8 cellular contexts compared by ENCODE assay signal in genomic region chr12:38316391-38317129, GRCh38. TPM values are rescaled to one million over a fixed set of nuclear protein-coding genes. Genes with fewer than 3 reads are reported as not detected.
DNase-seq lines count a peak whose midpoint lies in the region; ATAC-seq and TF ChIP-seq lines count a peak whose summit lies in the region.

Gene ALG10B (plus strand): TSS chr12:38316774. CDS start chr12:38316894, 120 bp downstream.

- H3K4me1 ChIP-seq in ascending aorta = peaks cover 0 to 5% of the 10 kb centered on the region in 2 donors
- no peaks in the 10 kb centered on the region for H3K4me1 ChIP-seq in right cardiac atrium (ENCODE audit: control insufficient read depth, insufficient read depth, low read length)
- peaks cover 3% of the 10 kb centered on the region for H3K4me1 ChIP-seq in rectal smooth muscle tissue (ENCODE audit: control insufficient read depth, insufficient read depth, low read length)

- H3K27me3 ChIP-seq in ascending aorta (no peaks in the 10 kb centered on the region), right cardiac atrium (ENCODE audit: control insufficient read depth, insufficient read depth) (no peaks in the 10 kb centered on the region), rectal smooth muscle tissue (ENCODE audit: control insufficient read depth, insufficient read depth, low read length) (no peaks in the 10 kb centered on the region)

- peak within 1 kb of the TSS; percentile 73 to 82 for H3K27ac ChIP-seq in ascending aorta
- peak within 1 kb of the TSS; percentile 71 for H3K27ac ChIP-seq in right cardiac atrium (ENCODE audit: low read length)
- H3K27ac ChIP-seq in rectal smooth muscle tissue (ENCODE audit: low read depth, low read length) = peak within 1 kb of the TSS; percentile 81

- H3K4me3 ChIP-seq in ascending aorta (peak within 1 kb of the TSS; percentile 35 to 78), right cardiac atrium (ENCODE audit: low read length) (peak within 1 kb of the TSS; percentile 84), rectal smooth muscle tissue (ENCODE audit: low read length) (peak within 1 kb of the TSS; percentile 91)

- H3K9ac ChIP-seq in rectal smooth muscle tissue (ENCODE audit: low read length) = peak within 1 kb of the TSS; percentile 76

- peak; percentile 77 for DNase-seq in GM13976 (ENCODE audit: low spot score)
- peak; percentile 98 for DNase-seq in NCI-H146 (lab: John Stamatoyannopoulos, UW)
- peak; percentile 72 to 97 (median 87) for DNase-seq in T-helper 2 cell
- DNase-seq in ascending aorta (ENCODE audit: low spot score in 2 of 2) = peak; percentile 77 to 97
- peak; percentile 92 to 96 (median 95) for DNase-seq in right cardiac atrium
- DNase-seq in DMS79 (lab: John Stamatoyannopoulos, UW) = no peak

- in situ Hi-C loops in GM13976 (cut with MboI; ENCODE audit: low sequenced_read_pairs, unreplicated experiment) = loop anchor here (25.0 kb wide), 1 partner anchor 179 kb away; no protein-coding TSS in a partner anchor

- ATAC-seq in HG02852 (IDR thresholded peaks at IDR 0.05; ENCODE audit: unreplicated experiment) = peak; percentile 100
- ATAC-seq in right cardiac atrium = peak; percentile 100

- TF ChIP-seq CTCF in GM13976 (IDR thresholded peaks at IDR 0.05; ENCODE audit: borderline replicate concordance, control extremely low read depth, extremely low read depth, insufficient read depth, missing control alignments) (peak; percentile 60), ascending aorta (IDR thresholded peaks at IDR 0.05) (peak in 2 of 3 experiments; percentile 60 to 71)

- WGBS in right cardiac atrium = under 1% methylated on average over 42 of the region's 42 CpGs

- intact Hi-C loops in ascending aorta (cut with DNase I) (loop anchor here (1.0 to 5.0 kb wide), 3 partner anchors 178 to 1126 kb away; partner anchors contain the start of genes CPNE8 and KIF21A), right cardiac atrium (cut with DNase I) (loop anchor here in 1 of 4 donors (2.0 kb wide), 1 partner anchor 178 kb away; no protein-coding TSS in a partner anchor)

- no peaks in the 10 kb centered on the region for H3K9me3 ChIP-seq in ascending aorta
- H3K9me3 ChIP-seq in right cardiac atrium (ENCODE audit: control insufficient read depth, low read length) = no peaks in the 10 kb centered on the region

- H3K36me3 ChIP-seq in ascending aorta = no peaks in the 10 kb centered on the region
- H3K36me3 ChIP-seq in rectal smooth muscle tissue (ENCODE audit: control insufficient read depth, insufficient read depth, low read length) = no peaks in the 10 kb centered on the region

RNA-seq across cellular contexts. Expression of gene ALG10B, which starts in this region (rescaled TPM):
- total RNA-seq in ascending aorta (9.2 TPM), right cardiac atrium (1 to 10 TPM; 5.9 to 7.6 (median 7.2) TPM)
- polyA plus RNA-seq in right cardiac atrium = 1.4 TPM
